17 cellular contexts compared by ENCODE assay signal in genomic region chr18:3529597-3529996, GRCh38.
DNase-seq lines count a peak whose midpoint lies in the region; ATAC-seq and TF ChIP-seq lines count a peak whose summit lies in the region.
"Had no signal": no experiment of that assay in that cellular context is flagged by ENCODE, and none has a peak within 500 bp of the region (broad histone marks: within the 10 kb centered on the region; RNA-seq: fewer than 3 reads in every experiment).

No MANE protein-coding gene starts in this region.

- no peak overlapping the region for H3K27ac ChIP-seq in CD8-positive, alpha-beta T cell (ENCODE audit: low read depth, low read length)
- no peak overlapping the region for H3K27ac ChIP-seq in brain microvascular endothelial cell
- H3K27ac ChIP-seq: lower lobe of right lung, SK-N-MC, uterus had no signal

- no peak overlapping the region for H3K4me3 Mint-ChIP-seq in CD8-positive, alpha-beta T cell
- H3K4me3 Mint-ChIP-seq: activated naive CD8-positive, alpha-beta T cell treated with anti-CD3 and anti-CD28 coated beads, Interleukin-2, amount 50 U/mL, for 24 hours; naive thymus-derived CD8-positive, alpha-beta T cell; stimulated activated naive CD8-positive, alpha-beta T cell treated with anti-CD3 and anti-CD28 coated beads, Interleukin-15, Interleukin-2, amounts not matched to agents 100 ng/mL and 50 ng/mL, for 24 hours had no signal

- no peaks in the 10 kb centered on the region for H3K36me3 ChIP-seq in CD8-positive, alpha-beta T cell (ENCODE audit: insufficient read depth, low read length)
- no peaks in the 10 kb centered on the region for H3K36me3 ChIP-seq in brain microvascular endothelial cell (replicated peaks)
- H3K36me3 ChIP-seq: lower lobe of right lung, uterus had no signal

- H3K4me1 ChIP-seq in CD8-positive, alpha-beta T cell (ENCODE audit: insufficient read depth, low read length), result peaks cover 14% of the 10 kb centered on the region
- H3K4me1 ChIP-seq: uterus had no signal

- H3K4me1 Mint-ChIP-seq in CD8-positive, alpha-beta T cell (ENCODE audit: low read depth), result peaks cover 17% of the 10 kb centered on the region

- H3K4me3 ChIP-seq in fibroblast of the aortic adventitia (ENCODE audit: low read depth, low read length) (no peak overlapping the region), brain microvascular endothelial cell (ENCODE audit: low read depth, low read length) (no peak overlapping the region)
- H3K4me3 ChIP-seq in CD8-positive, alpha-beta T cell (ENCODE audit: low read depth, low read length), result no peak overlapping the region
- H3K4me3 ChIP-seq: lower lobe of right lung, SK-N-MC, uterus had no signal

- no peaks in the 10 kb centered on the region for H3K27me3 ChIP-seq in CD8-positive, alpha-beta T cell (ENCODE audit: insufficient read depth, low read length)
- no peaks in the 10 kb centered on the region for H3K27me3 ChIP-seq in brain microvascular endothelial cell (replicated peaks)
- H3K27me3 ChIP-seq: uterus had no signal

- in situ Hi-C loops in brain microvascular endothelial cell (cut with HindIII; ENCODE audit: low pct_ligation_motif_present, low sequenced_read_pairs), result no loop called here

- H3K9me3 ChIP-seq in CD8-positive, alpha-beta T cell (ENCODE audit: low read length), result no peaks in the 10 kb centered on the region
- H3K9me3 ChIP-seq: lower lobe of right lung, uterus had no signal

- DNase-seq in DMS53 treated with DMSO at 0.1 percent for 48 hours (lab: John Stamatoyannopoulos, UW; ENCODE audit: unreplicated experiment) (peak; percentile 82), NCI-H2081 (lab: John Stamatoyannopoulos, UW) (peak; percentile 24 to 61), NCI-H774 (lab: John Stamatoyannopoulos, UW) (peak; percentile 10), fibroblast of the aortic adventitia (ENCODE audit: low read depth) (peak; percentile 10), pons (ENCODE audit: low spot score) (no peak), brain microvascular endothelial cell (no peak)
- no peak for DNase-seq in CD8-positive, alpha-beta T cell
- no peak for DNase-seq in activated CD4-positive, alpha-beta T cell treated with anti-CD3 and anti-CD28 coated beads for 48 hours
- DNase-seq: activated CD4-positive, alpha-beta T cell treated with anti-CD3 and anti-CD28 coated beads, Interleukin-2, amount 50 U/mL, for 48 hours; activated naive CD8-positive, alpha-beta T cell treated with anti-CD3 and anti-CD28 coated beads, Interleukin-2, amount 50 U/mL, for 24 hours; lower lobe of right lung; naive thymus-derived CD8-positive, alpha-beta T cell; NCI-H1436 treated with DMSO at 0.1 percent for 48 hours; OCI-M1; uterus had no signal

- H3K9me3 Mint-ChIP-seq in CD8-positive, alpha-beta T cell, result no peaks in the 10 kb centered on the region
- H3K9me3 Mint-ChIP-seq: activated naive CD8-positive, alpha-beta T cell treated with anti-CD3 and anti-CD28 coated beads, Interleukin-2, amount 50 U/mL, for 24 hours; naive thymus-derived CD8-positive, alpha-beta T cell; stimulated activated naive CD8-positive, alpha-beta T cell treated with anti-CD3 and anti-CD28 coated beads, Interleukin-15, Interleukin-2, amounts not matched to agents 100 ng/mL and 50 ng/mL, for 24 hours had no signal

- no peak overlapping the region for H3K27ac Mint-ChIP-seq in CD8-positive, alpha-beta T cell
- H3K27ac Mint-ChIP-seq: activated naive CD8-positive, alpha-beta T cell treated with anti-CD3 and anti-CD28 coated beads, Interleukin-2, amount 50 U/mL, for 24 hours; naive thymus-derived CD8-positive, alpha-beta T cell; stimulated activated naive CD8-positive, alpha-beta T cell treated with anti-CD3 and anti-CD28 coated beads, Interleukin-15, Interleukin-2, amounts not matched to agents 100 ng/mL and 50 ng/mL, for 24 hours had no signal

- H3K27me3 Mint-ChIP-seq in CD8-positive, alpha-beta T cell (ENCODE audit: low read depth), result no peaks in the 10 kb centered on the region
- H3K27me3 Mint-ChIP-seq: activated naive CD8-positive, alpha-beta T cell treated with anti-CD3 and anti-CD28 coated beads, Interleukin-2, amount 50 U/mL, for 24 hours; naive thymus-derived CD8-positive, alpha-beta T cell; stimulated activated naive CD8-positive, alpha-beta T cell treated with anti-CD3 and anti-CD28 coated beads, Interleukin-15, Interleukin-2, amounts not matched to agents 100 ng/mL and 50 ng/mL, for 24 hours had no signal

- POLR2A ChIA-PET in CD8-positive, alpha-beta T cell (lab: Charles Lee), result no interaction called here

- no peaks in the 10 kb centered on the region for H3K36me3 Mint-ChIP-seq in CD8-positive, alpha-beta T cell
- H3K36me3 Mint-ChIP-seq: naive thymus-derived CD8-positive, alpha-beta T cell had no signal

- no peak for TF ChIP-seq CTCF in fibroblast of the aortic adventitia (IDR thresholded peaks at IDR 0.05; ENCODE audit: insufficient read depth, low read length)
- no peak for TF ChIP-seq CTCF in CD8-positive, alpha-beta T cell (IDR thresholded peaks at IDR 0.05)
- no peak for TF ChIP-seq CTCF in brain microvascular endothelial cell (IDR thresholded peaks at IDR 0.05; ENCODE audit: low read depth, low read length, missing control alignments)

- CTCF ChIA-PET in CD8-positive, alpha-beta T cell (lab: Charles Lee), result interaction anchor here (2.7 kb wide), 1 partner anchor 136 kb away, joined by 7 read pairs; no protein-coding TSS in a partner anchor

- no peak for ATAC-seq in CD8-positive, alpha-beta T cell
- ATAC-seq: activated naive CD8-positive, alpha-beta T cell treated with anti-CD3 and anti-CD28 coated beads, Interleukin-2, amount 50 U/mL, for 24 hours; lower lobe of right lung; naive thymus-derived CD8-positive, alpha-beta T cell had no signal

- intact Hi-C loops in CD8-positive, alpha-beta T cell (cut with DNase I, micrococcal nuclease), result no loop called here

Comparison
In these comparisons a context has a peak if more than half of its experiments do, and no peak if none do; other contexts are left out.
1. DNase-seq: peak in DMS53 treated with DMSO at 0.1 percent for 48 hours (single experiment), NCI-H2081 (2 of 2), NCI-H774 (single experiment) and fibroblast of the aortic adventitia (single experiment); none in pons (single experiment), CD8-positive, alpha-beta T cell (0 of 7), activated CD4-positive, alpha-beta T cell treated with anti-CD3 and anti-CD28 coated beads for 48 hours (single experiment) and brain microvascular endothelial cell (single experiment).